13 cellular contexts compared by ENCODE assay signal in genomic region chr7:36281945-36282727, GRCh38.
A peak's percentile ranks its signal among the peaks of the same experiment; 100 is the strongest.
DNase-seq lines count a peak whose midpoint lies in the region; ATAC-seq, FAIRE-seq and TF ChIP-seq lines count a peak whose summit lies in the region.
"Had no signal": no experiment of that assay in that cellular context is flagged by ENCODE, and none has a peak within 500 bp of the region (broad histone marks: within the 10 kb centered on the region; RNA-seq: fewer than 3 reads in every experiment).

No MANE protein-coding gene starts in this region.

- H2AFZ ChIP-seq in hepatocyte: no peak overlapping the region

- DNase-seq in DMS53 (lab: John Stamatoyannopoulos, UW) (peak; percentile 23), DMS53 treated with DMSO at 0.1 percent for 48 hours (lab: John Stamatoyannopoulos, UW; ENCODE audit: unreplicated experiment) (no peak), RCC 7860 (ENCODE audit: low spot score) (peak; percentile 17), hepatocyte (ENCODE audit: low spot score) (no peak), substantia nigra (lab: John Stamatoyannopoulos, UW) (peak in 1 of 49 donors; percentile 27)
- DNase-seq: cerebellar nuclear complex; NK-92 treated with Interleukin-12 subunit alpha and Interleukin-12 subunit beta, amount 100 ng/mL, for 24 hours; pancreas had no signal

- no peak for TF ChIP-seq CTCF in hepatocyte (IDR thresholded peaks at IDR 0.05; ENCODE audit: poor library complexity)

- no peaks in the 10 kb centered on the region for H4K20me1 ChIP-seq in hepatocyte (ENCODE audit: insufficient read depth, poor library complexity, severe bottlenecking)

- H3K4me3 ChIP-seq in hepatocyte: no peak overlapping the region
- H3K4me3 ChIP-seq: pancreas had no signal

- H3K27ac ChIP-seq in hepatocyte: peak overlapping the region; percentile 74
- peak overlapping the region; percentile 96 for H3K27ac ChIP-seq in substantia nigra (ENCODE audit: low read depth, low read length, poor library complexity, severe bottlenecking)
- H3K27ac ChIP-seq: 22Rv1 had no signal

- 87% methylated on average over 11 of the region's 11 CpGs for WGBS in hepatocyte (ENCODE audit: low lambda C conversion rate, missing lambda C conversion rate)

- no peaks in the 10 kb centered on the region for H3K27me3 ChIP-seq in hepatocyte
- H3K27me3 ChIP-seq: pancreas had no signal

- no peak overlapping the region for H3K4me2 ChIP-seq in hepatocyte

- H3K36me3 ChIP-seq in hepatocyte (replicated peaks; ENCODE audit: insufficient read depth, low read depth): no peaks in the 10 kb centered on the region
- H3K36me3 ChIP-seq: pancreas, thoracic aorta had no signal

- ATAC-seq in GM19328 (IDR thresholded peaks at IDR 0.05; ENCODE audit: unreplicated experiment) (no peak), GM19463 (IDR thresholded peaks at IDR 0.05; ENCODE audit: unreplicated experiment) (no peak), GM21381 (IDR thresholded peaks at IDR 0.05; ENCODE audit: unreplicated experiment) (no peak)

- peaks cover 45% of the 10 kb centered on the region for H3K4me1 ChIP-seq in hepatocyte (ENCODE audit: insufficient read depth)

- H3K79me2 ChIP-seq in hepatocyte: peaks cover 7% of the 10 kb centered on the region

- no peaks in the 10 kb centered on the region for H3K9me3 ChIP-seq in hepatocyte (ENCODE audit: low read depth)
- H3K9me3 ChIP-seq: pancreas, thoracic aorta had no signal

- no peak for FAIRE-seq in RCC 7860 (lab: Jason Lieb, UNC)
- FAIRE-seq: pancreas had no signal

- H3K9me2 ChIP-seq in hepatocyte (replicated peaks; ENCODE audit: insufficient read depth): no peaks in the 10 kb centered on the region

Comparison
In these comparisons a context has a peak if more than half of its experiments do, and no peak if none do; other contexts are left out.
1. DNase-seq: peak in DMS53 (single experiment) and RCC 7860 (single experiment); none in DMS53 treated with DMSO at 0.1 percent for 48 hours (single experiment) and hepatocyte (single experiment).